ENCODE assay signal across 8 cellular contexts in the genomic region with DNA sequence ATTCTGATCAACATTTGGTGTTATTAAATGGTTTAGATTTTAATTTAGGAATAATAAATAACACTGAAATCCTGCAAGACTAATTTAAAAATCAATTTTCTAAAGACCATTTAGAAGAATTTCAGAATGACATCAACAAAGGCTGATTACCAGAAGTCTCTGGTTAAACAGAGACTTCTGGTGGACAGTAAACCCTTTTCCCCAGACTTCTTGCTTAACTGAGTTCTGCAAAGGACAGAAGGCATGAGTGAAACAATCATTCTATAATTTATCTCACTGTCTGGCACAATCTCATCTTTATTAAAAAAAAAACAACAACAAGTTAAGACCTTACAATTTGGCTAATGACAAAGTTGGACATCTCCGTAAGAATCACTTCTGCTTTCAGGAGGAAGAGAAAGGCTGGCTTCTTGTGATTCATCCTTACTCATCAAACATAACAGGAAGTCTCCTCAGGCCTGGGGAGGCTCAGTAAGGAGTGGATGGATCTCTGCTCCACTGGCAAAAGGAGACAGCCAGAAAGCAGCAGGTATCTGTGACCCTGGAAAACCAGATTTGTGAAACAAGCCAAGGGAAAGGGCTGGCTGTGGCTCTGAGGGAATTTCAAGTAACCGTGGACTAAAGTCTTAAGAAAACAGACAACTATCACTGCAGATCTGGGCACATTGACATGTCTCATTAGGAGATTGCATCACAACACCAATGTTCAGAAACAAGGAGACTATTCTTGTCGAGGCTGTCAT. TPM values are rescaled to one million over a fixed set of nuclear protein-coding genes. Genes with fewer than 3 reads are reported as not detected.
DNase-seq lines count a peak whose midpoint lies in the region; ATAC-seq and TF ChIP-seq lines count a peak whose summit lies in the region.

No MANE protein-coding gene starts in this region.

- peaks cover 25% of the 10 kb centered on the region; the same call in 1 of the 2 replicates for H3F3A ChIP-seq in MM.1S (ENCODE audit: insufficient read depth, low read length)

- H3K36me3 ChIP-seq in HCT116 (ENCODE audit: control insufficient read depth in 1 of 2, insufficient read depth in 2 of 2, low read length in 2 of 2) (no peaks in the 10 kb centered on the region), MM.1S (replicated peaks; ENCODE audit: insufficient read depth, low read length) (no peaks in the 10 kb centered on the region)

- RAD21 ChIA-PET in HCT116 (lab: Charles Lee; ENCODE audit: low non-redundant PET in 1 of 2, low total read pairs in 2 of 2, uncharacterized antibody in 2 of 2, unreplicated experiment in 2 of 2) = no interaction called here

- peak overlapping the region; percentile 69 to 71 for H3K4me3 Mint-ChIP-seq in activated T-cell treated with anti-CD3 and anti-CD28 coated beads, Interleukin-2, amount 50 U/mL, for 72 hours

- intact Hi-C loops in HCT116 (cut with micrococcal nuclease) = loop anchor here (2.0 to 10.0 kb wide), 4 partner anchors 99 to 795 kb away; no protein-coding TSS in a partner anchor
- intact Hi-C loops in Right ventricle myocardium superior (cut with DNase I) = loop anchor here (5.0 kb wide), 1 partner anchor 95 kb away; no protein-coding TSS in a partner anchor

- H3K4me1 ChIP-seq in HCT116 (ENCODE audit: control insufficient read depth in 1 of 2, insufficient read depth in 2 of 2, low read length in 2 of 2) = peaks cover 19 to 49% of the 10 kb centered on the region in 2 experiments
- H3K4me1 ChIP-seq in MM.1S (ENCODE audit: low read length) = peaks cover 24% of the 10 kb centered on the region

- no peaks in the 10 kb centered on the region for H3K9me3 ChIP-seq in HCT116 (ENCODE audit: control insufficient read depth in 1 of 2, insufficient read depth in 1 of 2, low read depth in 1 of 2, low read length in 2 of 2)
- no peaks in the 10 kb centered on the region for H3K9me3 ChIP-seq in MM.1S (replicated peaks; ENCODE audit: insufficient read depth, low read length)

- H3K9ac ChIP-seq in HCT116 (ENCODE audit: low read length) (peak overlapping the region; percentile 53), MM.1S (ENCODE audit: low read length) (peak overlapping the region; percentile 62; the same call in 1 of the 2 replicates)

- no peaks in the 10 kb centered on the region for H3K27me3 ChIP-seq in HCT116 (ENCODE audit: insufficient read depth, low read length)
- no peaks in the 10 kb centered on the region for H3K27me3 ChIP-seq in MM.1S (replicated peaks; ENCODE audit: insufficient read depth, low read length)

- POLR2A ChIA-PET in HCT116 (lab: Charles Lee) = no interaction called here

- H4K20me1 ChIP-seq in HCT116 (ENCODE audit: insufficient read depth) (no peaks in the 10 kb centered on the region), MM.1S (ENCODE audit: insufficient read depth, low read length) (no peaks in the 10 kb centered on the region)

- no peak for TF ChIP-seq RAD21 in HCT116 (IDR thresholded peaks at IDR 0.05; ENCODE audit: low read depth)

- H3K79me2 ChIP-seq in HCT116 (ENCODE audit: insufficient read depth, low read length) = no peaks in the 10 kb centered on the region
- H3K79me2 ChIP-seq in MM.1S (ENCODE audit: low read length) = peaks cover 15% of the 10 kb centered on the region

- H2AFZ ChIP-seq in HCT116 (ENCODE audit: low read depth, low read length, poor library complexity, severe bottlenecking) (peak overlapping the region; percentile 27), MM.1S (ENCODE audit: low read length) (peak overlapping the region; percentile 61)

- H3K9me2 ChIP-seq in HCT116 (ENCODE audit: insufficient read depth) (no peaks in the 10 kb centered on the region), MM.1S (replicated peaks; ENCODE audit: insufficient read depth, low read length) (no peaks in the 10 kb centered on the region)

- peak overlapping the region; percentile 99 for H3K27ac Mint-ChIP-seq in activated T-cell treated with anti-CD3 and anti-CD28 coated beads, Interleukin-2, amount 50 U/mL, for 72 hours

- peak overlapping the region; percentile 84 for H3K27ac ChIP-seq in HCT116 (ENCODE audit: low read depth, low read length)
- peak overlapping the region; percentile 64; the same call in 1 of the 2 replicates for H3K27ac ChIP-seq in MM.1S (ENCODE audit: low read length)
- peak overlapping the region in 20 of 21 experiments; percentile 39 to 85 (median 74) for H3K27ac ChIP-seq in skin epidermis

- no peaks in the 10 kb centered on the region for H3K36me3 Mint-ChIP-seq in activated T-cell treated with anti-CD3 and anti-CD28 coated beads, Interleukin-2, amount 50 U/mL, for 72 hours (ENCODE audit: insufficient read depth in 2 of 2)

- ATAC-seq in HCT116 = peak; percentile 84
- peak; percentile 84 to 86 for ATAC-seq in activated T-cell treated with anti-CD3 and anti-CD28 coated beads, Interleukin-2, amount 50 U/mL, for 72 hours (replicated peaks in 1 of 2)
- ATAC-seq in Right ventricle myocardium superior (ENCODE audit: poor library complexity) = peak; percentile 85

- peak overlapping the region; percentile 90 for H3K4me2 ChIP-seq in HCT116 (ENCODE audit: low read length)
- H3K4me2 ChIP-seq in MM.1S (ENCODE audit: low read depth, low read length) = peak overlapping the region; percentile 68

- TSS peak; percentile 66 for BruUV-seq in HCT116 (replicated peaks; lab: Mats Ljungman, UMichigan)

- H3K4me3 ChIP-seq in HCT116 (replicated peaks in 1 of 2; ENCODE audit: low read depth in 1 of 2, low read length in 2 of 2) (peak overlapping the region; percentile 41 to 57), MM.1S (ENCODE audit: low read length) (peak overlapping the region; percentile 51; the same call in 1 of the 2 replicates), skin epidermis (peak overlapping the region in 3 of 7 experiments; percentile 5 to 19 (median 7))

- DNase-seq in GM04504 (ENCODE audit: low read depth) (peak; percentile 64), HCT116 (ENCODE audit: low read depth, low spot score) (peak; percentile 92), MM.1S (peak; percentile 36), Right ventricle myocardium superior (no peak), NCI-H524 treated with DMSO at 0.1 percent for 48 hours (lab: John Stamatoyannopoulos, UW) (no peak)
- DNase-seq in activated T-cell treated with anti-CD3 and anti-CD28 coated beads, Interleukin-2, amount 50 U/mL, for 72 hours = peak; percentile 35 to 41
- no peak for DNase-seq in effector CD4-positive, alpha-beta T cell

- CTCF ChIA-PET in HCT116 (lab: Charles Lee) = interaction anchor here (0.7 to 2.5 kb wide), 2 partner anchors 8 to 98 kb away, joined by 3 to 19 read pairs; no protein-coding TSS in a partner anchor

- H3K9me3 Mint-ChIP-seq in activated T-cell treated with anti-CD3 and anti-CD28 coated beads, Interleukin-2, amount 50 U/mL, for 72 hours = no peaks in the 10 kb centered on the region

- H3K4me1 Mint-ChIP-seq in activated T-cell treated with anti-CD3 and anti-CD28 coated beads, Interleukin-2, amount 50 U/mL, for 72 hours (ENCODE audit: low read depth) = peaks cover 36% of the 10 kb centered on the region

- TF ChIP-seq CTCF in HCT116 (IDR thresholded peaks at IDR 0.05 in 2 of 3, conservative IDR thresholded peaks at IDR 0.05 in 1 of 3; ENCODE audit: borderline replicate concordance in 1 of 3, insufficient read depth in 1 of 3, low read depth in 2 of 3, low read length in 2 of 3) (no peak), MM.1S (IDR thresholded peaks at IDR 0.05; ENCODE audit: low read length) (no peak)

- no peaks in the 10 kb centered on the region for H3K27me3 Mint-ChIP-seq in activated T-cell treated with anti-CD3 and anti-CD28 coated beads, Interleukin-2, amount 50 U/mL, for 72 hours (ENCODE audit: low read depth)

- peak; percentile 20 for TF ChIP-seq POLR2A in HCT116 (IDR thresholded peaks at IDR 0.05; ENCODE audit: borderline replicate concordance, extremely low read depth, insufficient read depth, insufficient read length)

TF ChIP-seq in HCT116, 20 proteins besides CTCF, POLR2A, EP300 and RAD21 (continues in another document):
- TF ChIP-seq EGR1 (IDR thresholded peaks at IDR 0.05; ENCODE audit: low read depth) (no peak; the same call in 1 of the 2 replicates), POLR2AphosphoS5 (IDR thresholded peaks at IDR 0.05; ENCODE audit: low read depth, low read length) (peak; percentile 75), SP1 (IDR thresholded peaks at IDR 0.05; ENCODE audit: low read depth) (peak; percentile 88)
- TF ChIP-seq, protein P1, sequence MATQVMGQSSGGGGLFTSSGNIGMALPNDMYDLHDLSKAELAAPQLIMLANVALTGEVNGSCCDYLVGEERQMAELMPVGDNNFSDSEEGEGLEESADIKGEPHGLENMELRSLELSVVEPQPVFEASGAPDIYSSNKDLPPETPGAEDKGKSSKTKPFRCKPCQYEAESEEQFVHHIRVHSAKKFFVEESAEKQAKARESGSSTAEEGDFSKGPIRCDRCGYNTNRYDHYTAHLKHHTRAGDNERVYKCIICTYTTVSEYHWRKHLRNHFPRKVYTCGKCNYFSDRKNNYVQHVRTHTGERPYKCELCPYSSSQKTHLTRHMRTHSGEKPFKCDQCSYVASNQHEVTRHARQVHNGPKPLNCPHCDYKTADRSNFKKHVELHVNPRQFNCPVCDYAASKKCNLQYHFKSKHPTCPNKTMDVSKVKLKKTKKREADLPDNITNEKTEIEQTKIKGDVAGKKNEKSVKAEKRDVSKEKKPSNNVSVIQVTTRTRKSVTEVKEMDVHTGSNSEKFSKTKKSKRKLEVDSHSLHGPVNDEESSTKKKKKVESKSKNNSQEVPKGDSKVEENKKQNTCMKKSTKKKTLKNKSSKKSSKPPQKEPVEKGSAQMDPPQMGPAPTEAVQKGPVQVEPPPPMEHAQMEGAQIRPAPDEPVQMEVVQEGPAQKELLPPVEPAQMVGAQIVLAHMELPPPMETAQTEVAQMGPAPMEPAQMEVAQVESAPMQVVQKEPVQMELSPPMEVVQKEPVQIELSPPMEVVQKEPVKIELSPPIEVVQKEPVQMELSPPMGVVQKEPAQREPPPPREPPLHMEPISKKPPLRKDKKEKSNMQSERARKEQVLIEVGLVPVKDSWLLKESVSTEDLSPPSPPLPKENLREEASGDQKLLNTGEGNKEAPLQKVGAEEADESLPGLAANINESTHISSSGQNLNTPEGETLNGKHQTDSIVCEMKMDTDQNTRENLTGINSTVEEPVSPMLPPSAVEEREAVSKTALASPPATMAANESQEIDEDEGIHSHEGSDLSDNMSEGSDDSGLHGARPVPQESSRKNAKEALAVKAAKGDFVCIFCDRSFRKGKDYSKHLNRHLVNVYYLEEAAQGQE (IDR thresholded peaks at IDR 0.05; ENCODE audit: low read depth) = no peak

RNA-seq across cellular contexts. Expression of a gene that starts 0.9 kb away (rescaled TPM):
- total RNA-seq in HCT116 (2021; ENCODE audit: unreplicated experiment) (4.8 TPM), Right ventricle myocardium superior (2.3 TPM)
- polyA plus RNA-seq in HCT116 (2012) = 0.66 and 0.92 TPM in 2 replicates
- total RNA-seq in activated T-cell treated with anti-CD3 and anti-CD28 coated beads, Interleukin-2, amount 50 U/mL, for 72 hours = 1 to 10 TPM; 3.6 to 3.8 TPM

RNA-seq across cellular contexts. Expression of a gene that starts 10.1 kb away (rescaled TPM):
- total RNA-seq in HCT116 (2021; ENCODE audit: unreplicated experiment) = 35.6 TPM
- polyA plus RNA-seq in HCT116 (2012) = 24.2 and 32.4 TPM in 2 replicates
- under 1 TPM; 0.48 to 0.83 TPM for total RNA-seq in activated T-cell treated with anti-CD3 and anti-CD28 coated beads, Interleukin-2, amount 50 U/mL, for 72 hours
- total RNA-seq in Right ventricle myocardium superior = 20.3 TPM

RNA-seq across cellular contexts. Expression of a gene that starts 52.9 kb away (rescaled TPM):
- total RNA-seq in HCT116 (2021; ENCODE audit: unreplicated experiment) = 1.4 TPM
- polyA plus RNA-seq in HCT116 (2012) = 0.42 and 0.70 TPM in 2 replicates
- 1 to 10 TPM; 1.9 to 3.2 TPM for total RNA-seq in activated T-cell treated with anti-CD3 and anti-CD28 coated beads, Interleukin-2, amount 50 U/mL, for 72 hours
- total RNA-seq in Right ventricle myocardium superior = 3.4 TPM

Comparison
In these comparisons a context has a peak if more than half of its experiments do, and no peak if none do; other contexts are left out.
1. DNase-seq: peak in GM04504 (single experiment), HCT116 (single experiment), MM.1S (single experiment) and activated T-cell treated with anti-CD3 and anti-CD28 coated beads, Interleukin-2, amount 50 U/mL, for 72 hours (2 of 2); none in Right ventricle myocardium superior (single experiment), NCI-H524 treated with DMSO at 0.1 percent for 48 hours (single experiment) and effector CD4-positive, alpha-beta T cell (single experiment).
2. RNA of a gene that starts 10.1 kb away (total RNA-seq): 35.6 TPM in HCT116 (single experiment) and 20.3 TPM in Right ventricle myocardium superior (single experiment); 0.48 to 0.83 TPM in activated T-cell treated with anti-CD3 and anti-CD28 coated beads, Interleukin-2, amount 50 U/mL, for 72 hours; every median in the first group is over 10 times any median in the second.
3. Peak in every context shown above with its lines, with median percentiles within 50 percentile points of each other: ATAC-seq and H3K27ac ChIP-seq.